In the genomic region with DNA sequence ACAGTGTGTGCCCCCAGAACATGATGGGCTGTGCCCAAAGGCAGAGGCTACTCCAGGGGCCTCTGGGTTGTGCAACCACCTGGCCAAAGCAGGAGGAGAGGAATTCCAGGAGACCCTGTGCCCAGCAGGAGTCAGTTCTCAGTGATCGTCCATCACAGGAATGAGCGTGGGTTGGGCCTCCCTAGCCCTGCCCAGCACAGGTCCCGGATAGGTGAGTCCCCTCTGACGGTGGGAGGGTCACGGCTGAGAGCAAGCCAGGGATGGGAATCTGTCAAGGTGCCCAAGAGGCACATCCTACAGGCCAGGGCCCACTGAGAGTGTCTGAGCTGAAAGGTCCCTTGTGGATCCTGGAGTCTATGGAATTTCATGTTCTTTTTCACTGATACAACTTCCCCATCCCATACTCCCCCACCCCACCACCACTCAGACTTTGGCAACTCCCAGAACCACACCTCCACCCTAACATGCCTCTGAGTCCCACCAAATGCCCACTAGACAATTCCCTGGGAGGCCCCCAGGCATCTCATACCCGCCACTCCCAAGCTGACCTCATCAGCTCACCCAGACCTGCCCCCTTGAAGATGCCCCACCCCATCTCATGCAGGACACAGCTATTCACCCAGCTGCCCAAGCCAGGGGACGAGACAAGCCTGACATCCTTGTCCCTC, we compare ENCODE assay signal across 1 cellular context.
TF ChIP-seq lines count a peak whose summit lies in the region.

No MANE protein-coding gene starts in this region.

TF ChIP-seq in HCT116, 20 proteins besides CTCF, POLR2A, EP300 and RAD21 (continued from another document):
- TF ChIP-seq, protein P1, sequence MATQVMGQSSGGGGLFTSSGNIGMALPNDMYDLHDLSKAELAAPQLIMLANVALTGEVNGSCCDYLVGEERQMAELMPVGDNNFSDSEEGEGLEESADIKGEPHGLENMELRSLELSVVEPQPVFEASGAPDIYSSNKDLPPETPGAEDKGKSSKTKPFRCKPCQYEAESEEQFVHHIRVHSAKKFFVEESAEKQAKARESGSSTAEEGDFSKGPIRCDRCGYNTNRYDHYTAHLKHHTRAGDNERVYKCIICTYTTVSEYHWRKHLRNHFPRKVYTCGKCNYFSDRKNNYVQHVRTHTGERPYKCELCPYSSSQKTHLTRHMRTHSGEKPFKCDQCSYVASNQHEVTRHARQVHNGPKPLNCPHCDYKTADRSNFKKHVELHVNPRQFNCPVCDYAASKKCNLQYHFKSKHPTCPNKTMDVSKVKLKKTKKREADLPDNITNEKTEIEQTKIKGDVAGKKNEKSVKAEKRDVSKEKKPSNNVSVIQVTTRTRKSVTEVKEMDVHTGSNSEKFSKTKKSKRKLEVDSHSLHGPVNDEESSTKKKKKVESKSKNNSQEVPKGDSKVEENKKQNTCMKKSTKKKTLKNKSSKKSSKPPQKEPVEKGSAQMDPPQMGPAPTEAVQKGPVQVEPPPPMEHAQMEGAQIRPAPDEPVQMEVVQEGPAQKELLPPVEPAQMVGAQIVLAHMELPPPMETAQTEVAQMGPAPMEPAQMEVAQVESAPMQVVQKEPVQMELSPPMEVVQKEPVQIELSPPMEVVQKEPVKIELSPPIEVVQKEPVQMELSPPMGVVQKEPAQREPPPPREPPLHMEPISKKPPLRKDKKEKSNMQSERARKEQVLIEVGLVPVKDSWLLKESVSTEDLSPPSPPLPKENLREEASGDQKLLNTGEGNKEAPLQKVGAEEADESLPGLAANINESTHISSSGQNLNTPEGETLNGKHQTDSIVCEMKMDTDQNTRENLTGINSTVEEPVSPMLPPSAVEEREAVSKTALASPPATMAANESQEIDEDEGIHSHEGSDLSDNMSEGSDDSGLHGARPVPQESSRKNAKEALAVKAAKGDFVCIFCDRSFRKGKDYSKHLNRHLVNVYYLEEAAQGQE (IDR thresholded peaks at IDR 0.05; ENCODE audit: low read depth), result no peak
- no peak for TF ChIP-seq ELF1 (IDR thresholded peaks at IDR 0.05; ENCODE audit: borderline replicate concordance, low read depth)
- peak; percentile 23; the same call in 1 of the 2 replicates for TF ChIP-seq POLR2AphosphoS5 (IDR thresholded peaks at IDR 0.05; ENCODE audit: low read depth, low read length)
- TF ChIP-seq ZFX (IDR thresholded peaks at IDR 0.05), result no peak
